In genomic region chr2:239345251-239345650, GRCh38 we compare ENCODE assay signal across 17 cellular contexts.
"Had no signal": no experiment of that assay in that cellular context is flagged by ENCODE, and none has a peak within 500 bp of the region (broad histone marks: within the 10 kb centered on the region; RNA-seq: fewer than 3 reads in every experiment).

No MANE protein-coding gene starts in this region.

- H3K4me1 ChIP-seq: lower lobe of right lung had no signal

- H3K4me3 ChIP-seq: esophagus squamous epithelium, left lung, lower lobe of right lung, psoas muscle, tibial artery had no signal

- H3K27me3 ChIP-seq: esophagus squamous epithelium, left lung, tibial artery had no signal

- DNase-seq: central memory CD4-positive, alpha-beta T cell; effector memory CD8-positive, alpha-beta T cell; esophagus squamous epithelium; foreskin fibroblast; immature natural killer cell; left lung; naive B cell; stimulated activated CD4-positive, alpha-beta T cell treated with anti-CD3 and anti-CD28 coated beads, Interleukin-12 subunit alpha, Interleukin-12 subunit beta, amount 100 ng/mL, for 4 hours; stimulated activated CD8-positive, alpha-beta memory T cell treated with anti-CD3 and anti-CD28 coated beads, Interleukin-4, amount 100 ng/mL, for 48 hours; stimulated activated naive CD8-positive, alpha-beta T cell treated with anti-CD3 and anti-CD28 coated beads, Interleukin-15, Interleukin-2, amounts not matched to agents 100 U/mL and 50 U/mL, for 24 hours; tibial artery had no signal

- ATAC-seq: effector memory CD8-positive, alpha-beta T cell; left lung; stimulated activated effector memory CD8-positive, alpha-beta T cell treated with anti-CD3 and anti-CD28 coated beads, Interleukin-12 subunit alpha, Interleukin-12 subunit beta, amount 100 ng/mL, for 72 hours; stimulated activated naive CD8-positive, alpha-beta T cell treated with anti-CD3 and anti-CD28 coated beads, Interleukin-15, Interleukin-2, amounts not matched to agents 100 U/mL and 50 U/mL, for 24 hours had no signal

- FAIRE-seq: keratinocyte, small intestine had no signal

- H2AFZ ChIP-seq: parathyroid adenoma had no signal

- H3K27ac ChIP-seq: left lung, lower lobe of right lung, parathyroid adenoma, psoas muscle, tibial artery had no signal

- H3K9ac ChIP-seq: parathyroid adenoma had no signal

- H3K9me3 ChIP-seq: esophagus squamous epithelium, left lung, lower lobe of right lung, psoas muscle, tibial artery had no signal
